ENCODE assay signal across 8 cellular contexts in the genomic region with DNA sequence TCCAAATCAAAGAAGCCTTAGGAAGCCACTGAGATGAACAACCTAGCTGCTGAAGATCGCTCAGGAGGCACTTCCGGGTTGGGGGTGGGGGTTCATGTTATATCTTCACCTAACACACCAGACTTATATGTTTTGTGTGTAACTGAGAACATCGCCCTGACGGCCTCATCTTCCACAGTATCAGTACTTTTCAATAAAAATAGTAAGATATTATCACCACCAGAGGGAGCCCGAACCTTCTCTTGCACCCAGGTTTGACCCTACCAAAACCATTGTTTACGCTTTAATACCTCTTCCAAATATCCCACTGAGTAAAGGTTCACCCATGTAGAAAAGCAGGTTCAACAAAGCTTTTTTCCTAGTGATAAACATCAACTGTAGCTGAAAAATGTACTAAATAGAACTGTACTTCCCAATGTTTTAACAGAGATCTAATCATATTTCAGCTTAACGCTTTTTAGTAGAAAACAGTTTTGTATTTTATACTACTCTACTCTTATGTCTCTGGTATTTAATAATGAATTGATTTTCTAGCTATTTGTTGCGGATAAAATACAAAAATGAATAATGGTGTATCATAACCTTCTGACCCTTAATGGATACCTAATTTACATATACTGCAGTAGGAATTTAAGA.
DNase-seq lines count a peak whose midpoint lies in the region; ATAC-seq, FAIRE-seq and TF ChIP-seq lines count a peak whose summit lies in the region.

No MANE protein-coding gene starts in this region.

- H3K27ac ChIP-seq in parathyroid adenoma: no peak overlapping the region

- peak; percentile 78 for ATAC-seq in GM19025 (IDR thresholded peaks at IDR 0.05; ENCODE audit: low read depth, unreplicated experiment)
- ATAC-seq in HG03159 (IDR thresholded peaks at IDR 0.05; ENCODE audit: unreplicated experiment): peak; percentile 90

- no peak overlapping the region for H2AFZ ChIP-seq in parathyroid adenoma

- peak; percentile 50 for FAIRE-seq in frontal cortex (lab: Jason Lieb, UNC)

- no peak overlapping the region for H3K4me2 ChIP-seq in parathyroid adenoma (ENCODE audit: low read length)

- H3K9ac ChIP-seq in parathyroid adenoma: no peak overlapping the region

- peak; percentile 69 for TF ChIP-seq CTCF in parathyroid adenoma (IDR thresholded peaks at IDR 0.05)

- H3K79me2 ChIP-seq in parathyroid adenoma: peaks cover 2% of the 10 kb centered on the region

- DNase-seq in COR-L47 (lab: John Stamatoyannopoulos, UW) (peak; percentile 69), NCI-H2227 (lab: John Stamatoyannopoulos, UW; ENCODE audit: unreplicated experiment) (peak; percentile 33), frontal cortex (ENCODE audit: low spot score in 2 of 2) (peak in 1 of 2 donors; percentile 24), HuH-7.5 (ENCODE audit: low spot score) (no peak)
- peak; percentile 2 for DNase-seq in activated CD4-positive, alpha-beta T cell treated with anti-CD3 and anti-CD28 coated beads, Interleukin-2, amount 50 U/mL, for 1 hour

- H3K4me1 ChIP-seq in parathyroid adenoma: no peaks in the 10 kb centered on the region

- H3K27me3 ChIP-seq in parathyroid adenoma (ENCODE audit: control insufficient read depth, insufficient read depth, low read length): no peaks in the 10 kb centered on the region

- H3K4me3 ChIP-seq in parathyroid adenoma (ENCODE audit: low read depth, low read length): no peak overlapping the region

- H3K9me3 ChIP-seq in parathyroid adenoma (ENCODE audit: control insufficient read depth, low read length): no peaks in the 10 kb centered on the region

- no peaks in the 10 kb centered on the region for H3K36me3 ChIP-seq in parathyroid adenoma (ENCODE audit: control insufficient read depth, insufficient read depth, low read length)
